8 cellular contexts compared by ENCODE assay signal in the genomic region with DNA sequence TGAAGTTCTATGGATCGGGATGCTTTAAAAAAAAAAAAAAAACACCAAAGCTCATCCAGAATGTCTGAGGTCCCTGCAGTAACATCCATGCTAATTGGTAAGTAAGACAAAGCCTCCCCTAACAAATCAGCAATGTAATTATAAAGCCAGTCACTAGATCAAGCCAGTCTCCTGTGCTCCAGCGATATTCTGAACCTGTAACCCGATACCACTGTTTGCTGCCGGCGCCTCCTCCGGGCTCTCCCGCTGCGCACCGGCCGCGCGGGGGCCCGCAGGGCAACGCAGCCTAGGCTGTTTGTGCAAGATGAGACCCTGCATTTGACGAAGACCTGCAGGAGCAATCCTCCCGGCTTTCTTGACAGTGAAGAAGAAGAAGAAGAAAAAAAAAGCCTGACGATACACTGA. TPM values are rescaled to one million over a fixed set of nuclear protein-coding genes. Genes with fewer than 3 reads are reported as not detected.
DNase-seq lines count a peak whose midpoint lies in the region; ATAC-seq and TF ChIP-seq lines count a peak whose summit lies in the region.

No MANE protein-coding gene starts in this region.

- H3K9me3 ChIP-seq in CD8-positive, alpha-beta memory T cell (ENCODE audit: low read length) = no peaks in the 10 kb centered on the region
- H3K9me3 ChIP-seq in heart right ventricle = no peaks in the 10 kb centered on the region

- H3K9me3 Mint-ChIP-seq in CD8-positive, alpha-beta memory T cell = no peaks in the 10 kb centered on the region
- H3K9me3 Mint-ChIP-seq in HFFc6 = no peaks in the 10 kb centered on the region
- no peaks in the 10 kb centered on the region for H3K9me3 Mint-ChIP-seq in activated naive CD4-positive, alpha-beta T cell treated with anti-CD3 and anti-CD28 coated beads, Interleukin-2, amount 50 U/mL, for 72 hours
- no peaks in the 10 kb centered on the region for H3K9me3 Mint-ChIP-seq in progenitor cell of endocrine pancreas (ENCODE audit: low read depth)

- peak overlapping the region; percentile 81 for H3K27ac ChIP-seq in CD8-positive, alpha-beta memory T cell (ENCODE audit: low read depth, low read length)
- peak overlapping the region; percentile 83 to 96 (median 93) for H3K27ac ChIP-seq in heart right ventricle

- whole genome bisulfite sequencing in heart right ventricle, 2 donors = 1% methylated on average over 17 of the region's 17 CpGs

- peak in 1 of 5 donors; percentile 44 for DNase-seq in CD8-positive, alpha-beta memory T cell
- DNase-seq in HFFc6 = peak; percentile 75
- peak; percentile 28 for DNase-seq in NCI-H524 treated with DMSO at 0.1 percent for 48 hours (lab: John Stamatoyannopoulos, UW)
- DNase-seq in activated naive CD4-positive, alpha-beta T cell treated with anti-CD3 and anti-CD28 coated beads, Interleukin-2, amount 50 U/mL, for 72 hours (ENCODE audit: low spot score in 2 of 2) = peak in 1 of 2 donors; percentile 50
- DNase-seq in heart right ventricle = peak; percentile 48 to 60
- DNase-seq in progenitor cell of endocrine pancreas (ENCODE audit: low spot score, unreplicated experiment) = peak; percentile 35

- peak overlapping the region; percentile 63 for H3K4me3 ChIP-seq in CD8-positive, alpha-beta memory T cell (ENCODE audit: low read length)
- H3K4me3 ChIP-seq in heart right ventricle = peak overlapping the region; percentile 41 to 61 (median 55)

- peaks cover 76% of the 10 kb centered on the region for H3K4me1 ChIP-seq in CD8-positive, alpha-beta memory T cell (ENCODE audit: insufficient read depth, low read length)
- H3K4me1 ChIP-seq in heart right ventricle = peaks cover 0 to 91% (median 71%) of the 10 kb centered on the region in 9 donors

- CTCF ChIA-PET in CD8-positive, alpha-beta memory T cell (lab: Charles Lee) = interaction anchor here (1.0 to 5.3 kb wide), 18 partner anchors 9 to 228 kb away, joined by 3 to 49 read pairs (median 11); partner anchors contain the start of genes AFTPH and SERTAD2

- peak overlapping the region; percentile 80 to 94 (median 89) for H3K4me3 Mint-ChIP-seq in CD8-positive, alpha-beta memory T cell
- peak overlapping the region; percentile 91 for H3K4me3 Mint-ChIP-seq in HFFc6
- peak overlapping the region; percentile 79 for H3K4me3 Mint-ChIP-seq in progenitor cell of endocrine pancreas (ENCODE audit: low read depth)

- no peaks in the 10 kb centered on the region for H3K36me3 ChIP-seq in CD8-positive, alpha-beta memory T cell (ENCODE audit: insufficient read depth, low read length)
- H3K36me3 ChIP-seq in heart right ventricle = no peaks in the 10 kb centered on the region

- peaks cover 0 to 2% of the 10 kb centered on the region in 2 donors for H3K27me3 Mint-ChIP-seq in CD8-positive, alpha-beta memory T cell
- H3K27me3 Mint-ChIP-seq in HFFc6 (ENCODE audit: insufficient read depth) (no peaks in the 10 kb centered on the region; the same call in 1 of the 2 replicates), progenitor cell of endocrine pancreas (no peaks in the 10 kb centered on the region)

- intact Hi-C loops in heart right ventricle (cut with DNase I) = loop anchor here in 7 of 10 donors (2.0 to 10.0 kb wide), 9 partner anchors 36 to 222 kb away; partner anchors contain the start of gene AFTPH (in 2 of the 7)

- TF ChIP-seq CTCF in HFFc6 (IDR thresholded peaks at IDR 0.05) (peak; percentile 10; the same call in 1 of the 2 replicates), heart right ventricle (IDR thresholded peaks at IDR 0.05) (peak in 5 of 9 donors; percentile 10 to 40 (median 23)), progenitor cell of endocrine pancreas (IDR thresholded peaks at IDR 0.05; ENCODE audit: unreplicated experiment) (peak; percentile 20)

- H3K36me3 Mint-ChIP-seq in CD8-positive, alpha-beta memory T cell = peaks cover 0 to 5% (median 2%) of the 10 kb centered on the region in 3 donors
- H3K36me3 Mint-ChIP-seq in HFFc6 (ENCODE audit: low read depth) (no peaks in the 10 kb centered on the region), progenitor cell of endocrine pancreas (ENCODE audit: insufficient read depth) (no peaks in the 10 kb centered on the region)
- no peaks in the 10 kb centered on the region for H3K36me3 Mint-ChIP-seq in activated naive CD4-positive, alpha-beta T cell treated with anti-CD3 and anti-CD28 coated beads, Interleukin-2, amount 50 U/mL, for 72 hours

- peaks cover 68 to 97% (median 88%) of the 10 kb centered on the region in 3 donors for H3K4me1 Mint-ChIP-seq in CD8-positive, alpha-beta memory T cell
- H3K4me1 Mint-ChIP-seq in HFFc6 (ENCODE audit: low read depth) = peaks cover 91% of the 10 kb centered on the region
- peaks cover 68% of the 10 kb centered on the region for H3K4me1 Mint-ChIP-seq in progenitor cell of endocrine pancreas (ENCODE audit: low read depth)

- H3K27ac Mint-ChIP-seq in CD8-positive, alpha-beta memory T cell = peak overlapping the region; percentile 41 to 97 (median 85)
- peak overlapping the region; percentile 99 for H3K27ac Mint-ChIP-seq in HFFc6
- H3K27ac Mint-ChIP-seq in activated naive CD4-positive, alpha-beta T cell treated with anti-CD3 and anti-CD28 coated beads, Interleukin-2, amount 50 U/mL, for 72 hours = peak overlapping the region; percentile 70 to 73
- H3K27ac Mint-ChIP-seq in progenitor cell of endocrine pancreas = peak overlapping the region; percentile 99

- POLR2A ChIA-PET in CD8-positive, alpha-beta memory T cell (lab: Charles Lee) = interaction anchor here (0.7 to 4.4 kb wide), 8 partner anchors 8 to 128 kb away, joined by 3 to 37 read pairs (median 4); partner anchors contain the start of gene SERTAD2

- ATAC-seq in activated naive CD4-positive, alpha-beta T cell treated with anti-CD3 and anti-CD28 coated beads, Interleukin-2, amount 50 U/mL, for 72 hours = peak; percentile 44 to 65
- ATAC-seq in heart right ventricle (peak; percentile 75 to 89 (median 86)), GM21529 (IDR thresholded peaks at IDR 0.05; ENCODE audit: unreplicated experiment) (no peak), GM21390 (IDR thresholded peaks at IDR 0.05; ENCODE audit: unreplicated experiment) (no peak)

- no peaks in the 10 kb centered on the region for H3K27me3 ChIP-seq in CD8-positive, alpha-beta memory T cell (ENCODE audit: insufficient read depth, low read length, poor library complexity, severe bottlenecking)
- H3K27me3 ChIP-seq in heart right ventricle = no peaks in the 10 kb centered on the region

RNA-seq across cellular contexts. Expression of gene SERTAD2, which starts 8.7 kb away (rescaled TPM):
- 10 to 100 TPM; 20.6 to 21.4 TPM for total RNA-seq in CD8-positive, alpha-beta memory T cell
- 6.3 TPM for polyA plus RNA-seq in CD8-positive, alpha-beta memory T cell
- 10 to 100 TPM; 22.2 to 33.9 (median 29.1) TPM for total RNA-seq in HFFc6 (2021; fragmentation: NEBNext Ultra II Directional; extraction: Animal tissue kit (Norgen Biotek cat#: 25700))
- total RNA-seq in activated naive CD4-positive, alpha-beta T cell treated with anti-CD3 and anti-CD28 coated beads, Interleukin-2, amount 50 U/mL, for 72 hours = 10 to 100 TPM; 17.8 to 46.4 TPM
- 10 to 100 TPM; 11.3 to 20.9 (median 16.6) TPM for total RNA-seq in heart right ventricle
- 1 to 10 TPM; 5.6 to 6.3 TPM for polyA plus RNA-seq in heart right ventricle
- total RNA-seq in progenitor cell of endocrine pancreas = 19.0 and 20.7 TPM in 2 replicates

Comparison
In these comparisons a context has a peak if more than half of its experiments do, and no peak if none do; other contexts are left out.
1. ATAC-seq: peak in activated naive CD4-positive, alpha-beta T cell treated with anti-CD3 and anti-CD28 coated beads, Interleukin-2, amount 50 U/mL, for 72 hours (2 of 2) and heart right ventricle (8 of 8); none in GM21529 (single experiment) and GM21390 (single experiment).
2. Peak in every context shown above with its lines, with median percentiles within 50 percentile points of each other: H3K27ac Mint-ChIP-seq, H3K4me3 Mint-ChIP-seq and CTCF ChIP-seq.